ENCODE assay signal across 19 cellular contexts in the genomic region with DNA sequence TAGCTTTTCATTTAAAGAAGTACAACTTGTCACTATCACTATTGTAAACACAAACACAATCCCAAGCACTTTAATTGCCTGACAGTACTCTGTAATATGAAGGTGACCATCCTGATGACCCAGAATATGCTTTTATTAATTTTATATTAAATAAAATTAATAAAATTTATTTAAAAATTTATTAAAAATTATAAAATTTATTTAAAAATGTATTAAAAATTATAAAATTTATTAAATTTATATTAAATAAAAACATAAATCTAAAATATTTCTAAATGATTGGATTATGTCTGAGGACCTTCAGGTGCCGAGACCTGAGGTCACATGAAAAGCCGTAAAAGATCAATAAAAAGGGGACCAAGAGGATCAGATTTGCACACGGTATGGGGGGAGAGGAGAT.
DNase-seq lines count a peak whose midpoint lies in the region; ATAC-seq, FAIRE-seq and TF ChIP-seq lines count a peak whose summit lies in the region.
"Had no signal": no experiment of that assay in that cellular context is flagged by ENCODE, and none has a peak within 500 bp of the region (broad histone marks: within the 10 kb centered on the region; RNA-seq: fewer than 3 reads in every experiment).

No MANE protein-coding gene starts in this region.

- intact Hi-C loops in pancreas (cut with DNase I) (no loop called here), left colon (cut with DNase I, micrococcal nuclease) (no loop called here)

- H3K36me3 ChIP-seq in pancreas (no peaks in the 10 kb centered on the region), Peyer's patch (no peaks in the 10 kb centered on the region)
- H3K36me3 ChIP-seq: BLaER1 had no signal

- TF ChIP-seq CTCF in pancreas (IDR thresholded peaks at IDR 0.05), result no peak
- TF ChIP-seq CTCF in Peyer's patch (IDR thresholded peaks at IDR 0.05), result no peak

- 55 to 69% methylated on average over 3 of the region's 3 CpGs for WGBS in pancreas, 2 donors

- no peak for TF ChIP-seq POLR2A in Peyer's patch (IDR thresholded peaks at IDR 0.05)

- H3K27me3 ChIP-seq in pancreas (no peaks in the 10 kb centered on the region), Peyer's patch (no peaks in the 10 kb centered on the region)
- H3K27me3 ChIP-seq: BLaER1 had no signal

- H3K9me3 ChIP-seq in pancreas (no peaks in the 10 kb centered on the region), Peyer's patch (no peaks in the 10 kb centered on the region)
- H3K9me3 ChIP-seq: BLaER1, Caco-2 had no signal

- DNase-seq in RCC 7860 (ENCODE audit: low spot score) (no peak), pancreas (no peak), Peyer's patch (no peak), left colon (no peak)
- DNase-seq: Caco-2; CD4-positive, CD25-positive, alpha-beta regulatory T cell; CD8-positive, alpha-beta T cell; DMS153; DND-41; GDM1; H9 had no signal

- H3K4me3 ChIP-seq in pancreas (no peak overlapping the region), Peyer's patch (no peak overlapping the region)
- H3K4me3 ChIP-seq: BLaER1, GM12878, GM23338 had no signal

- H3K4me1 ChIP-seq in pancreas, result no peaks in the 10 kb centered on the region
- no peaks in the 10 kb centered on the region for H3K4me1 ChIP-seq in Peyer's patch
- H3K4me1 ChIP-seq: Caco-2 had no signal

- FAIRE-seq in RCC 7860 (lab: Jason Lieb, UNC) (peak; percentile 15), colon (lab: Jason Lieb, UNC) (peak; percentile 49), pancreas (lab: Jason Lieb, UNC) (peak; percentile 43)
- FAIRE-seq: GM12878, GM19239 had no signal

- no peak overlapping the region for H3K27ac ChIP-seq in pancreas
- no peak overlapping the region for H3K27ac ChIP-seq in Peyer's patch
- H3K27ac ChIP-seq: BLaER1, C4-2B had no signal

- ATAC-seq in pancreas (no peak), HG03280 (IDR thresholded peaks at IDR 0.05; ENCODE audit: unreplicated experiment) (no peak), left colon (no peak)
- ATAC-seq: CD8-positive, alpha-beta T cell; GM12878; GM23338; HCT116 had no signal
